ENCODE assay signal across 8 cellular contexts in genomic region chr3:9396301-9396631, GRCh38. TPM values are rescaled to one million over a fixed set of nuclear protein-coding genes. Genes with fewer than 3 reads are reported as not detected.
DNase-seq lines count a peak whose midpoint lies in the region; ATAC-seq and TF ChIP-seq lines count a peak whose summit lies in the region.

No MANE protein-coding gene starts in this region.

- H3K36me3 Mint-ChIP-seq in natural killer cell: peaks cover 12% of the 10 kb centered on the region

- peaks cover 64 to 74% of the 10 kb centered on the region in 2 donors for H3K4me1 Mint-ChIP-seq in natural killer cell

- WGBS in esophagus muscularis mucosa: 0% methylated on average over 5 of the region's 25 CpGs
- WGBS in tibial nerve, 2 donors: 0 to 1% methylated on average over 11 to 18 of the region's 25 CpGs

- H3K4me1 ChIP-seq in esophagus muscularis mucosa: peaks cover 51 to 75% (median 71%) of the 10 kb centered on the region in 4 donors
- peaks cover 4 to 67% (median 34%) of the 10 kb centered on the region in 4 donors for H3K4me1 ChIP-seq in tibial nerve

- TF ChIP-seq POLR2A in GM19099 (IDR thresholded peaks at IDR 0.05; ENCODE audit: extremely low read depth, insufficient read length, low read depth) (peak; percentile 55), esophagus muscularis mucosa (IDR thresholded peaks at IDR 0.05; ENCODE audit: low read depth) (peak; percentile 19), tibial nerve (IDR thresholded peaks at IDR 0.05) (peak in 1 of 2 donors; percentile 11)

- TF ChIP-seq EP300 in esophagus muscularis mucosa (IDR thresholded peaks at IDR 0.05) (no peak), tibial nerve (IDR thresholded peaks at IDR 0.05) (no peak)

- H3K9me3 ChIP-seq in esophagus muscularis mucosa (no peaks in the 10 kb centered on the region), tibial nerve (no peaks in the 10 kb centered on the region)

- H3K36me3 ChIP-seq in esophagus muscularis mucosa (peaks cover 4 to 28% (median 13%) of the 10 kb centered on the region in 4 donors), tibial nerve (peaks cover 0 to 10% (median 3%) of the 10 kb centered on the region in 3 donors)

- H3K27ac ChIP-seq in esophagus muscularis mucosa (replicated peaks in 1 of 4): peak overlapping the region; percentile 98 to 100 (median 99)
- peak overlapping the region; percentile 97 to 99 (median 99) for H3K27ac ChIP-seq in tibial nerve

- intact Hi-C loops in esophagus muscularis mucosa (cut with DNase I) (no loop called here), natural killer cell (cut with micrococcal nuclease) (loop anchor here (1.0 to 5.0 kb wide), 3 partner anchors 34 to 336 kb away; partner anchors contain the start of genes BRPF1 and MTMR14)

- no peaks in the 10 kb centered on the region for H3K9me3 Mint-ChIP-seq in natural killer cell

- ATAC-seq in HG03196 (IDR thresholded peaks at IDR 0.05; ENCODE audit: unreplicated experiment) (peak; percentile 34), natural killer cell (peak; percentile 9 to 19 (median 12))

- DNase-seq in CD1c-positive myeloid dendritic cell (ENCODE audit: extremely low spot score) (peak; percentile 91), NCI-H510A (lab: John Stamatoyannopoulos, UW) (peak; percentile 81), esophagus muscularis mucosa (ENCODE audit: extremely low spot score) (peak; percentile 97), natural killer cell (no peak), tibial nerve (ENCODE audit: low spot score in 2 of 2) (peak; percentile 69 to 80)
- peak; percentile 81 to 86 for DNase-seq in activated CD4-positive, alpha-beta T cell treated with anti-CD3 and anti-CD28 coated beads, Interleukin-2, amount 50 U/mL, for 48 hours

- peak overlapping the region; percentile 97 for H3K4me3 Mint-ChIP-seq in natural killer cell

- no peaks in the 10 kb centered on the region for H3K27me3 Mint-ChIP-seq in natural killer cell (ENCODE audit: low read depth in 2 of 2)

- H3K4me3 ChIP-seq in esophagus muscularis mucosa (peak overlapping the region; percentile 86 to 92 (median 90)), tibial nerve (peak overlapping the region; percentile 58 to 96 (median 92))

- TF ChIP-seq CTCF in esophagus muscularis mucosa (IDR thresholded peaks at IDR 0.05) (peak in 1 of 3 experiments; percentile 6), natural killer cell (IDR thresholded peaks at IDR 0.05) (no peak), tibial nerve (IDR thresholded peaks at IDR 0.05) (no peak)

- H3K27ac Mint-ChIP-seq in natural killer cell: peak overlapping the region; percentile 99

- H3K27me3 ChIP-seq in esophagus muscularis mucosa: no peaks in the 10 kb centered on the region
- no peaks in the 10 kb centered on the region for H3K27me3 ChIP-seq in tibial nerve

RNA-seq across cellular contexts. Expression of gene SETD5, which starts 1.1 kb away (rescaled TPM):
- total RNA-seq in esophagus muscularis mucosa (10 to 100 TPM; 54.8 to 84.3 (median 78.1) TPM), natural killer cell (100 to 1,000 TPM; 106 to 154 (median 140) TPM), tibial nerve (100 to 1,000 TPM in 3 of 4 donors, 10 to 100 TPM in 1; 96.9 to 130 (median 115) TPM)

RNA-seq across cellular contexts. Expression of gene THUMPD3, which starts 33.4 kb away (rescaled TPM):
- 10 to 100 TPM; 23.8 to 37.4 (median 26.1) TPM for total RNA-seq in esophagus muscularis mucosa
- total RNA-seq in natural killer cell: 10 to 100 TPM; 44.0 to 48.8 (median 46.3) TPM
- total RNA-seq in tibial nerve: 10 to 100 TPM; 21.6 to 42.6 (median 30.5) TPM
